Comparison of ENCODE assay signal across 18 cellular contexts in genomic region chr5:72537166-72537565, GRCh38. TPM values are rescaled to one million over a fixed set of nuclear protein-coding genes. Genes with fewer than 3 reads are reported as not detected.
"Had no signal": no experiment of that assay in that cellular context is flagged by ENCODE, and none has a peak within 500 bp of the region (broad histone marks: within the 10 kb centered on the region; RNA-seq: fewer than 3 reads in every experiment).

No MANE protein-coding gene starts in this region.

- H3K36me3 Mint-ChIP-seq: activated naive CD4-positive, alpha-beta T cell treated with anti-CD3 and anti-CD28 coated beads, Interleukin-2, amount 50 U/mL, for 24 hours; stimulated activated memory B cell treated with anti-CD40 and anti-IgM and Interleukin-4, amounts not matched to agents 10 μg/mL and 1 μg/mL and 100 μg/mL, for 72 hours; type B pancreatic cell had no signal

- H3K9me3 Mint-ChIP-seq: type B pancreatic cell had no signal

- DNase-seq: activated CD8-positive, alpha-beta memory T cell treated with anti-CD3 and anti-CD28 coated beads for 24 hours; activated gamma-delta T cell; effector CD8-positive, alpha-beta T cell; heart left ventricle; mesendoderm; naive thymus-derived CD8-positive, alpha-beta T cell; sigmoid colon; spleen; stimulated activated CD4-positive, alpha-beta T cell treated with anti-CD3 and anti-CD28 coated beads, Interleukin-4, amount 100 ng/mL, for 4 hours; T-helper 1 cell; T1000; testis had no signal

- ATAC-seq: activated CD4-positive, CD25-positive, alpha-beta regulatory T cell treated with anti-CD3 and anti-CD28 coated beads, Interleukin-2, amount 50 U/mL, for 24 hours; gastroesophageal sphincter; heart left ventricle; naive thymus-derived CD8-positive, alpha-beta T cell; stimulated activated memory B cell treated with anti-CD40 and anti-IgM and Interleukin-4, amounts not matched to agents 10 μg/mL and 1 μg/mL and 100 μg/mL, for 72 hours had no signal

- H3K27ac Mint-ChIP-seq: activated naive CD4-positive, alpha-beta T cell treated with anti-CD3 and anti-CD28 coated beads, Interleukin-2, amount 50 U/mL, for 24 hours; naive thymus-derived CD8-positive, alpha-beta T cell; stimulated activated memory B cell treated with anti-CD40 and anti-IgM and Interleukin-4, amounts not matched to agents 10 μg/mL and 1 μg/mL and 100 μg/mL, for 72 hours; type B pancreatic cell had no signal

- H3K27me3 Mint-ChIP-seq: type B pancreatic cell had no signal

- H3K4me3 Mint-ChIP-seq: activated naive CD4-positive, alpha-beta T cell treated with anti-CD3 and anti-CD28 coated beads, Interleukin-2, amount 50 U/mL, for 24 hours; naive thymus-derived CD8-positive, alpha-beta T cell; stimulated activated memory B cell treated with anti-CD40 and anti-IgM and Interleukin-4, amounts not matched to agents 10 μg/mL and 1 μg/mL and 100 μg/mL, for 72 hours; type B pancreatic cell had no signal

- H3K4me1 Mint-ChIP-seq: activated naive CD4-positive, alpha-beta T cell treated with anti-CD3 and anti-CD28 coated beads, Interleukin-2, amount 50 U/mL, for 24 hours; naive thymus-derived CD8-positive, alpha-beta T cell; stimulated activated memory B cell treated with anti-CD40 and anti-IgM and Interleukin-4, amounts not matched to agents 10 μg/mL and 1 μg/mL and 100 μg/mL, for 72 hours had no signal

RNA-seq across cellular contexts. Expression of gene ZNF366, which starts 30.0 kb away (rescaled TPM):
- total RNA-seq: astrocyte; naive thymus-derived CD8-positive, alpha-beta T cell had no signal
